ENCODE assay signal across 9 cellular contexts in the genomic region with DNA sequence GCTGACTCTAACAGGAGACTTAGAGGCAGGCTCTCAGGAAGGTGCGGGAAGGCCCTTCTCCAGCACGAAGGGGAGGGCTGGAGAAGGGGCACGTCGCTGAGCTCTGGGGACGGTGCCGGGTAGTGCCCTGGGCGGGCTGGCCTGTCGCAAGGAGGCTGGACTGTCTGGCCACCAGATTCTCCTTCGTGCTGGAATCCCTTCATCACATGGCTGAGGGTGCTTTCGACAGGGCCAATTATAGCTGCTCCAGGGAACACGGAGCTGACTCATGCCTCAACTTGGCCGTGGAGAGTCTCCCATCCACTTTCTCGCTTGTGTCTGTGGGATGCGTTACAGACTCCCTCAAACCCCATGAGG. TPM values are rescaled to one million over a fixed set of nuclear protein-coding genes. Genes with fewer than 3 reads are reported as not detected.
DNase-seq lines count a peak whose midpoint lies in the region; ATAC-seq and TF ChIP-seq lines count a peak whose summit lies in the region.
"Had no signal": no experiment of that assay in that cellular context is flagged by ENCODE, and none has a peak within 500 bp of the region (broad histone marks: within the 10 kb centered on the region; RNA-seq: fewer than 3 reads in every experiment).

No MANE protein-coding gene starts in this region.

- no peak for TF ChIP-seq CTCF in thoracic aorta (IDR thresholded peaks at IDR 0.05)

- H3K36me3 ChIP-seq in thoracic aorta, result peaks cover 9% of the 10 kb centered on the region

- peak; percentile 67 for ATAC-seq in thoracic aorta (ENCODE audit: insufficient number of reproducible peaks, low FRiP score, low read depth)

- no peaks in the 10 kb centered on the region for H3K27me3 ChIP-seq in thoracic aorta (replicated peaks; ENCODE audit: insufficient read depth)

- peaks cover 39 to 66% of the 10 kb centered on the region in 2 donors for H3K4me1 ChIP-seq in thoracic aorta (ENCODE audit: control insufficient read depth in 1 of 2, low read depth in 2 of 2)

- no peaks in the 10 kb centered on the region for H3K9me3 ChIP-seq in thoracic aorta

- peak; percentile 85 for DNase-seq in RPMI7951 (ENCODE audit: low read depth)
- peak; percentile 65 for DNase-seq in fibroblast of peridontal ligament (ENCODE audit: extremely low read depth)
- DNase-seq in mesenteric fat pad (ENCODE audit: low spot score), result peak; percentile 88
- peak; percentile 52 for DNase-seq in thoracic aorta (ENCODE audit: low spot score)
- DNase-seq in NCI-H226, result no peak
- DNase-seq in activated CD4-positive, alpha-beta T cell treated with anti-CD3 and anti-CD28 coated beads for 4 hours, result no peak
- no peak for DNase-seq in T-helper 2 cell
- no peak for DNase-seq in globus pallidus (ENCODE audit: low spot score)
- DNase-seq: activated CD4-positive, alpha-beta T cell treated with anti-CD3 and anti-CD28 coated beads, Interleukin-2, amount 50 U/mL, for 48 hours had no signal

- H3K27ac ChIP-seq in thoracic aorta, result peak overlapping the region; percentile 90 to 95

- H3K4me3 ChIP-seq in thoracic aorta, result peak overlapping the region; percentile 49

RNA-seq across cellular contexts. Expression of a gene that starts 5.9 kb away (rescaled TPM):
- total RNA-seq in RPMI7951 (2014; rRNA removed; shearing (Covaris generic)), result 19.9 and 20.0 TPM in 2 replicates
- total RNA-seq in mesenteric fat pad (2.4 TPM), thoracic aorta (10 to 100 TPM; 35.8 to 61.6 TPM)

RNA-seq across cellular contexts. Expression of a gene that starts 22.5 kb away (rescaled TPM):
- 0.96 and 1.3 TPM in 2 replicates for total RNA-seq in RPMI7951 (2014; rRNA removed; shearing (Covaris generic))
- total RNA-seq in mesenteric fat pad, result 0.10 TPM
- under 1 TPM in 1 of 2 donors, not detected in 1; 0.14 TPM for total RNA-seq in thoracic aorta

Comparison
In these comparisons a context has a peak if more than half of its experiments do, and no peak if none do; other contexts are left out.
1. DNase-seq: peak in RPMI7951 (single experiment), fibroblast of peridontal ligament (single experiment), mesenteric fat pad (single experiment) and thoracic aorta (single experiment); none in NCI-H226 (single experiment), activated CD4-positive, alpha-beta T cell treated with anti-CD3 and anti-CD28 coated beads for 4 hours (0 of 2), T-helper 2 cell (0 of 5) and globus pallidus (single experiment).